Comparison of ENCODE assay signal across 11 cellular contexts in genomic region chr13:22018297-22019210, GRCh38.
"Had no signal": no experiment of that assay in that cellular context is flagged by ENCODE, and none has a peak within 500 bp of the region (broad histone marks: within the 10 kb centered on the region; RNA-seq: fewer than 3 reads in every experiment).

No MANE protein-coding gene starts in this region.

- H3K4me1 ChIP-seq: ascending aorta, heart left ventricle, sigmoid colon, upper lobe of right lung had no signal

- H3K4me3 Mint-ChIP-seq: natural killer cell, T-helper 17 cell had no signal

- ATAC-seq: heart left ventricle, natural killer cell, T-helper 17 cell, upper lobe of right lung had no signal

- H3K4me3 ChIP-seq: ascending aorta, heart left ventricle, sigmoid colon, upper lobe of right lung had no signal

- H3K27ac Mint-ChIP-seq: T-helper 17 cell had no signal

- H3K36me3 ChIP-seq: ascending aorta, heart left ventricle, sigmoid colon, upper lobe of right lung had no signal

- DNase-seq: activated CD4-positive, CD25-positive, alpha-beta regulatory T cell; activated effector memory CD4-positive, alpha-beta T cell treated with anti-CD3 and anti-CD28 coated beads, Interleukin-2, amount 50 U/mL, for 16 hours; activated T-cell treated with anti-CD3 and anti-CD28 coated beads, Interleukin-2, amount 50 U/mL, for 1 hour; heart left ventricle; natural killer cell; sigmoid colon; stimulated activated CD4-positive, alpha-beta T cell treated with anti-CD3 and anti-CD28 coated beads, Interleukin-2, amount 100 ng/mL, for 24 hours; stimulated activated naive CD4-positive, alpha-beta T cell; T-helper 17 cell; upper lobe of right lung had no signal

- H3K27ac ChIP-seq: ascending aorta, heart left ventricle, sigmoid colon, upper lobe of right lung had no signal

- H3K9me3 Mint-ChIP-seq: natural killer cell had no signal

- H3K27me3 Mint-ChIP-seq: T-helper 17 cell had no signal

- H3K9me3 ChIP-seq: ascending aorta, sigmoid colon, upper lobe of right lung had no signal

- H3K27me3 ChIP-seq: ascending aorta, heart left ventricle, sigmoid colon, upper lobe of right lung had no signal

- H3K36me3 Mint-ChIP-seq: natural killer cell had no signal
